1 cellular context compared by ENCODE assay signal in the genomic region with DNA sequence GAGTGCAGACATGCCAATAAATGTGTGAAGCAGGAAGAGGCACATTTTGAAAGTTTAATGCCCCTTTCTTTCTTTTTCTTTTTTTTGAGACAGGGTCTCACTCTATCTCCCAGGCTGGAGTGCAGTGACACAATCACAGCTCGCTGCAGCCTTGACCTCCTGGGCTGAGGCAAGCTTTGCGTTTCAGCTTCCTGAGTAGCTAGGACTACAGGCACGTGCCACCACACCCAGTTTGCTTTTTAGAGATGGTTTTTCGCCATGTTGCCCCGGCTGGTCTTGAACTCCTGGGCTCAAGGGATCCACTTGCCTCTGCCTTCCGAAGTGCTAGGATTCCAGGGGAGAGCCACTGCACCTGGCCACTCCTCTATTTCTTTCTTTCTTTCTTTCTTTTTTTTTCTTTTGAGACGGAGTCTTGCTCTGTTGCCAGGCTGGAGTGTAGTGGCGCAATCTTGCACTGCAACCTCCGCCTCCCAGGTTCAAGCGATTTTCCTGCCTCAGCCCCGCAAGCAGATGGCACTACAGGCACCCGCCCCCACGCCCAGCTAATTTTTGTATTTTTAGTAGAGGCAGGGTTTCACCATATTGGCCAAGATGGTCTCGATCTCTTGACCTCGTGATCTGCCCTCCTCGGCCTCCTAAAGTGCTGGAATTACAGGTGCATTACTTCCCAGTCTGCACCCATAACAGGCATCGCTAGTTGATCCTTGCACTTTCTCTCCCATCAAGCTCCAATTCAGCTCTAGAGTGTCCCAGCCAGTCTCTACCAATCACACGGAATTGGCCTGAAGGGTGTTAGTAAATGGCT.
A peak's percentile ranks its signal among the peaks of the same experiment; 100 is the strongest.
TF ChIP-seq lines count a peak whose summit lies in the region.

No MANE protein-coding gene starts in this region.

TF ChIP-seq in HEK293, 187 proteins besides CTCF, POLR2A, EP300 and RAD21:
- peak; percentile 94 for TF ChIP-seq ZBTB17 (tag by site-specific recombination; IDR thresholded peaks at IDR 0.05)
